4 cellular contexts compared by ENCODE assay signal in the genomic region with DNA sequence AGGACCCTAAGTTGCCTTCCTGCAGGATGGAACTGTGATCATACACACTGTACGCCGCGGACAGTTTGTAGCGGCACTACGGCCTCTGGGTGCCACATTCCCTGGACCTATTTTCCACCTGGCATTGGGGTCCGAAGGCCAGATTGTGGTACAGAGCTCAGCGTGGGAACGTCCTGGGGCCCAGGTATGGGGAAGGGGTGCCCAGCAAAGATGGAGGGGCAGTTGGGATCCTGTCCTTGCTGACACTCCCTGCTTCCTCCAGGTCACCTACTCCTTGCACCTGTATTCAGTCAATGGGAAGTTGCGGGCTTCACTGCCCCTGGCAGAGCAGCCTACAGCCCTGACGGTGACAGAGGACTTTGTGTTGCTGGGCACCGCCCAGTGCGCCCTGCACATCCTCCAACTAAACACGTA.
TF ChIP-seq lines count a peak whose summit lies in the region.

No MANE protein-coding gene starts in this region.

TF ChIP-seq in SK-N-SH, 30 proteins besides CTCF, POLR2A, EP300 and RAD21:
- TF ChIP-seq MXI1 (IDR thresholded peaks at IDR 0.05; ENCODE audit: low read depth, low read length) (no peak), RXRA (IDR thresholded peaks at IDR 0.05; ENCODE audit: borderline replicate concordance, low read depth) (no peak), IRF3 (IDR thresholded peaks at IDR 0.05; ENCODE audit: low read depth, low read length) (no peak), EZH2phosphoT487 (IDR thresholded peaks at IDR 0.05; ENCODE audit: borderline replicate concordance, low read depth) (no peak), FOXM1 (IDR thresholded peaks at IDR 0.05; ENCODE audit: low read depth) (no peak), SIN3A (IDR thresholded peaks at IDR 0.05; ENCODE audit: borderline replicate concordance, low read depth, low read length) (no peak), SMC3 (IDR thresholded peaks at IDR 0.05; ENCODE audit: low read depth, low read length) (no peak), RCOR1 (IDR thresholded peaks at IDR 0.05; ENCODE audit: low read length) (no peak)

TF ChIP-seq in SK-N-SH treated with all-trans-retinoic acid at 6 μM for 48 hours, 23 proteins besides CTCF, POLR2A, EP300 and RAD21 (continues in another document):
- TF ChIP-seq ZC3H10 (CRISPR knock-in tag; IDR thresholded peaks at IDR 0.05), result no peak
- no peak for TF ChIP-seq CSDC2 (CRISPR knock-in tag; IDR thresholded peaks at IDR 0.05)
- TF ChIP-seq POU6F1 (CRISPR knock-in tag; IDR thresholded peaks at IDR 0.05; ENCODE audit: borderline replicate concordance, low read depth), result no peak
- TF ChIP-seq ZNF8 (CRISPR knock-in tag; IDR thresholded peaks at IDR 0.05), result no peak
- no peak for TF ChIP-seq TSHZ2 (CRISPR knock-in tag; IDR thresholded peaks at IDR 0.05)
- TF ChIP-seq RARB (CRISPR knock-in tag; IDR thresholded peaks at IDR 0.05), result no peak
- TF ChIP-seq ARNTL (CRISPR knock-in tag; IDR thresholded peaks at IDR 0.05; ENCODE audit: borderline replicate concordance, low read depth), result no peak
- no peak for TF ChIP-seq GLIS3 (CRISPR knock-in tag; IDR thresholded peaks at IDR 0.05)
- TF ChIP-seq, protein P1, sequence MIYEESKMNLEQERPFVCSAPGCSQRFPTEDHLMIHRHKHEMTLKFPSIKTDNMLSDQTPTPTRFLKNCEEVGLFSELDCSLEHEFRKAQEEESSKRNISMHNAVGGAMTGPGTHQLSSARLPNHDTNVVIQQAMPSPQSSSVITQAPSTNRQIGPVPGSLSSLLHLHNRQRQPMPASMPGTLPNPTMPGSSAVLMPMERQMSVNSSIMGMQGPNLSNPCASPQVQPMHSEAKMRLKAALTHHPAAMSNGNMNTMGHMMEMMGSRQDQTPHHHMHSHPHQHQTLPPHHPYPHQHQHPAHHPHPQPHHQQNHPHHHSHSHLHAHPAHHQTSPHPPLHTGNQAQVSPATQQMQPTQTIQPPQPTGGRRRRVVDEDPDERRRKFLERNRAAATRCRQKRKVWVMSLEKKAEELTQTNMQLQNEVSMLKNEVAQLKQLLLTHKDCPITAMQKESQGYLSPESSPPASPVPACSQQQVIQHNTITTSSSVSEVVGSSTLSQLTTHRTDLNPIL (CRISPR knock-in tag; IDR thresholded peaks at IDR 0.05; ENCODE audit: low read depth), result no peak
- TF ChIP-seq ZNF70 (CRISPR knock-in tag; IDR thresholded peaks at IDR 0.05), result no peak
- no peak for TF ChIP-seq ISL1 (CRISPR knock-in tag; IDR thresholded peaks at IDR 0.05)
- TF ChIP-seq OSR1 (CRISPR knock-in tag; IDR thresholded peaks at IDR 0.05), result no peak

TF ChIP-seq in HCT116, 20 proteins besides CTCF, POLR2A, EP300 and RAD21:
- TF ChIP-seq TCF7L2 (IDR thresholded peaks at IDR 0.05; ENCODE audit: borderline replicate concordance, extremely low read depth, insufficient read depth, insufficient read length) (no peak), YY1 (IDR thresholded peaks at IDR 0.05; ENCODE audit: extremely low read depth, insufficient replicate concordance, low read depth, low read length) (no peak), ZBTB33 (IDR thresholded peaks at IDR 0.05; ENCODE audit: extremely low read depth, insufficient replicate concordance, low read length) (no peak), ZFX (IDR thresholded peaks at IDR 0.05) (no peak), EZH2phosphoT487 (IDR thresholded peaks at IDR 0.05; ENCODE audit: borderline replicate concordance) (no peak), EZH2 (IDR thresholded peaks at IDR 0.05) (no peak), SRF (IDR thresholded peaks at IDR 0.05; ENCODE audit: low read depth) (no peak)
- TF ChIP-seq, protein P2, sequence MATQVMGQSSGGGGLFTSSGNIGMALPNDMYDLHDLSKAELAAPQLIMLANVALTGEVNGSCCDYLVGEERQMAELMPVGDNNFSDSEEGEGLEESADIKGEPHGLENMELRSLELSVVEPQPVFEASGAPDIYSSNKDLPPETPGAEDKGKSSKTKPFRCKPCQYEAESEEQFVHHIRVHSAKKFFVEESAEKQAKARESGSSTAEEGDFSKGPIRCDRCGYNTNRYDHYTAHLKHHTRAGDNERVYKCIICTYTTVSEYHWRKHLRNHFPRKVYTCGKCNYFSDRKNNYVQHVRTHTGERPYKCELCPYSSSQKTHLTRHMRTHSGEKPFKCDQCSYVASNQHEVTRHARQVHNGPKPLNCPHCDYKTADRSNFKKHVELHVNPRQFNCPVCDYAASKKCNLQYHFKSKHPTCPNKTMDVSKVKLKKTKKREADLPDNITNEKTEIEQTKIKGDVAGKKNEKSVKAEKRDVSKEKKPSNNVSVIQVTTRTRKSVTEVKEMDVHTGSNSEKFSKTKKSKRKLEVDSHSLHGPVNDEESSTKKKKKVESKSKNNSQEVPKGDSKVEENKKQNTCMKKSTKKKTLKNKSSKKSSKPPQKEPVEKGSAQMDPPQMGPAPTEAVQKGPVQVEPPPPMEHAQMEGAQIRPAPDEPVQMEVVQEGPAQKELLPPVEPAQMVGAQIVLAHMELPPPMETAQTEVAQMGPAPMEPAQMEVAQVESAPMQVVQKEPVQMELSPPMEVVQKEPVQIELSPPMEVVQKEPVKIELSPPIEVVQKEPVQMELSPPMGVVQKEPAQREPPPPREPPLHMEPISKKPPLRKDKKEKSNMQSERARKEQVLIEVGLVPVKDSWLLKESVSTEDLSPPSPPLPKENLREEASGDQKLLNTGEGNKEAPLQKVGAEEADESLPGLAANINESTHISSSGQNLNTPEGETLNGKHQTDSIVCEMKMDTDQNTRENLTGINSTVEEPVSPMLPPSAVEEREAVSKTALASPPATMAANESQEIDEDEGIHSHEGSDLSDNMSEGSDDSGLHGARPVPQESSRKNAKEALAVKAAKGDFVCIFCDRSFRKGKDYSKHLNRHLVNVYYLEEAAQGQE (IDR thresholded peaks at IDR 0.05; ENCODE audit: low read depth), result no peak
- TF ChIP-seq, protein P3, sequence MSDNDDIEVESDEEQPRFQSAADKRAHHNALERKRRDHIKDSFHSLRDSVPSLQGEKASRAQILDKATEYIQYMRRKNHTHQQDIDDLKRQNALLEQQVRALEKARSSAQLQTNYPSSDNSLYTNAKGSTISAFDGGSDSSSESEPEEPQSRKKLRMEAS (IDR thresholded peaks at IDR 0.05), result no peak

TF ChIP-seq in H1, 55 proteins besides CTCF, POLR2A, EP300 and RAD21:
- TF ChIP-seq KDM4A (IDR thresholded peaks at IDR 0.05; ENCODE audit: low read depth, low read length, severe bottlenecking) (no peak), JUN (IDR thresholded peaks at IDR 0.05; ENCODE audit: low read depth, low read length) (no peak), JUND (IDR thresholded peaks at IDR 0.05; ENCODE audit: low read length) (no peak), CHD7 (IDR thresholded peaks at IDR 0.05; ENCODE audit: insufficient replicate concordance, low read length) (no peak), TCF12 (IDR thresholded peaks at IDR 0.05; ENCODE audit: low read depth, low read length) (no peak), POLR2AphosphoS5 (IDR thresholded peaks at IDR 0.05; ENCODE audit: low read depth, low read length) (no peak)
- TF ChIP-seq, protein P4, sequence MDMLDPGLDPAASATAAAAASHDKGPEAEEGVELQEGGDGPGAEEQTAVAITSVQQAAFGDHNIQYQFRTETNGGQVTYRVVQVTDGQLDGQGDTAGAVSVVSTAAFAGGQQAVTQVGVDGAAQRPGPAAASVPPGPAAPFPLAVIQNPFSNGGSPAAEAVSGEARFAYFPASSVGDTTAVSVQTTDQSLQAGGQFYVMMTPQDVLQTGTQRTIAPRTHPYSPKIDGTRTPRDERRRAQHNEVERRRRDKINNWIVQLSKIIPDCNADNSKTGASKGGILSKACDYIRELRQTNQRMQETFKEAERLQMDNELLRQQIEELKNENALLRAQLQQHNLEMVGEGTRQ (IDR thresholded peaks at IDR 0.05; ENCODE audit: low read length), result no peak
